7 cellular contexts compared by ENCODE assay signal in the genomic region with DNA sequence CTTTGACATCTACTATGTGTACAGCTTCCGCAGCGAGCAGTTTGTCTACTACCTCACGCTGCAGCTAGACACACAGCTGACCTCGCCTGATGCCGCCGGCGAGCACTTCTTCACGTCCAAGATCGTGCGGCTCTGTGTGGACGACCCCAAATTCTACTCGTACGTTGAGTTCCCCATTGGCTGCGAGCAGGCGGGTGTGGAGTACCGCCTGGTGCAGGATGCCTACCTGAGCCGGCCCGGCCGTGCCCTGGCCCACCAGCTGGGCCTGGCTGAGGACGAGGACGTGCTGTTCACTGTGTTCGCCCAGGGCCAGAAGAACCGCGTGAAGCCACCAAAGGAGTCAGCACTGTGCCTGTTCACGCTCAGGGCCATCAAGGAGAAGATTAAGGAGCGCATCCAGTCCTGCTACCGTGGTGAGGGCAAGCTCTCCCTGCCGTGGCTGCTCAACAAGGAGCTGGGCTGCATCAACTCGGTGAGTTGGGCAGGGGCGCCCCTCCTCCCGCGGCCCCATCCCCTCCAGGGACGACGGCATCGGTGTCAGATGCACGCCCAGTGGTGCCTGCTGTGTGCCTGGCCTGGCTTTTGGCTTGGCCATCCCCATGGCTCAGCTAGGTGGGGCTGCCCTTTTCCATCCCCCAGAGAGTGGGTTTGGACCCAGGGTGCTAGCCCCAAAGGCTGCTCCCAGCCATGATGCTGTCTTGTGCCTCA.
"Had no signal": no experiment of that assay in that cellular context is flagged by ENCODE, and none has a peak within 500 bp of the region (broad histone marks: within the 10 kb centered on the region; RNA-seq: fewer than 3 reads in every experiment).

No MANE protein-coding gene starts in this region.

- H2AFZ ChIP-seq: GM23248 had no signal

- FAIRE-seq: H54, HTR-8/SVneo had no signal

- H3K9ac ChIP-seq: GM23248 had no signal

- H3K27ac ChIP-seq: GM23248 had no signal

- H3K4me3 ChIP-seq: GM23248 had no signal

- DNase-seq: GM23248, GOT3, H9, HCEC 1CT, IMR-90 had no signal
